19 cellular contexts compared by ENCODE assay signal in the genomic region with DNA sequence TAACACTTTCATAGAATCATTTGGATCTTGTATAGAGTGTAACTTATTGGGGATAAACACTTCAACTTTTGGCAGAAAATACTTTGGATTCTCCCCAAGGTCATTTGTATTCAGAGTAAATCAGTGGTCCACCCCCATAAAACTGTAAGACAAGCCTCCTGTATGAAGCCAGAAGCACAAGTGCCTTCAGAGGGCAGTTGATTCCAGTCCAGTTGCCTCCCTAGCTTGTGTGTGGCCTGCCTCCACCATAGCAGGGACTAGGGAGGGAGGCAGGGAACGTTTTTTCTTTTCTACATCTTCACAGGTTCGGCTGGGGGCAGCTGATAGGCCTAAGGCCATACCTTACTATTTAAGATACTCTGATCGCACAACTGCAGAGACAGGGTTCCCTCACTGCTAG. TPM values are rescaled to one million over a fixed set of nuclear protein-coding genes. Genes with fewer than 3 reads are reported as not detected.
A peak's percentile ranks its signal among the peaks of the same experiment; 100 is the strongest.
DNase-seq lines count a peak whose midpoint lies in the region; ATAC-seq and TF ChIP-seq lines count a peak whose summit lies in the region.
"Had no signal": no experiment of that assay in that cellular context is flagged by ENCODE, and none has a peak within 500 bp of the region (broad histone marks: within the 10 kb centered on the region; RNA-seq: fewer than 3 reads in every experiment).

No MANE protein-coding gene starts in this region.

- no peak for ATAC-seq in activated T-cell treated with anti-CD3 and anti-CD28 coated beads, Interleukin-2, amount 50 U/mL, for 72 hours (replicated peaks in 1 of 2)

- CTCF ChIA-PET in GM10248 (lab: Yijun Ruan, JAX): interaction anchor here (1.7 kb wide), 1 partner anchor 192 kb away, joined by 5 read pairs; no protein-coding TSS in a partner anchor

- H3K27ac ChIP-seq in layer of hippocampus (ENCODE audit: low read depth, low read length): peak overlapping the region; percentile 24
- H3K27ac ChIP-seq: BLaER1 treated with 17β-estradiol and CSF1 and Interleukin-3, amounts not matched to agents 10 nM and 100 nM; RWPE1 had no signal

- DNase-seq in activated T-cell treated with anti-CD3 and anti-CD28 coated beads, Interleukin-2, amount 50 U/mL, for 24 hours: no peak
- no peak for DNase-seq in activated T-cell treated with anti-CD3 and anti-CD28 coated beads, Interleukin-2, amount 50 U/mL, for 72 hours
- DNase-seq in superior temporal gyrus (ENCODE audit: extremely low spot score) (peak; percentile 38), posterior vena cava (ENCODE audit: low spot score) (no peak), GM10248 (ENCODE audit: extremely low spot score) (no peak), NCI-H1930 (lab: John Stamatoyannopoulos, UW) (no peak)
- DNase-seq: DMS 273 treated with DMSO at 0.1 percent for 48 hours, HCEC 1CT, MV-4-11, NCI-H1417 treated with DMSO at 0.1 percent for 48 hours, NCI-H345, NCI-H69 had no signal

- intact Hi-C loops in posterior vena cava (cut with DNase I): no loop called here

- peaks cover 88% of the 10 kb centered on the region for H3K36me3 Mint-ChIP-seq in activated T-cell treated with anti-CD3 and anti-CD28 coated beads, Interleukin-2, amount 50 U/mL, for 24 hours (ENCODE audit: low read depth)
- peaks cover 7 to 8% of the 10 kb centered on the region in 2 donors for H3K36me3 Mint-ChIP-seq in activated T-cell treated with anti-CD3 and anti-CD28 coated beads, Interleukin-2, amount 50 U/mL, for 72 hours (ENCODE audit: insufficient read depth in 2 of 2)
- H3K36me3 Mint-ChIP-seq in brain: peaks cover 50% of the 10 kb centered on the region

- H3K4me1 Mint-ChIP-seq in activated T-cell treated with anti-CD3 and anti-CD28 coated beads, Interleukin-2, amount 50 U/mL, for 24 hours (ENCODE audit: low read depth): peaks cover 3% of the 10 kb centered on the region
- no peaks in the 10 kb centered on the region for H3K4me1 Mint-ChIP-seq in activated T-cell treated with anti-CD3 and anti-CD28 coated beads, Interleukin-2, amount 50 U/mL, for 72 hours (ENCODE audit: low read depth)
- H3K4me1 Mint-ChIP-seq in brain: peaks cover 11% of the 10 kb centered on the region

- no peaks in the 10 kb centered on the region for H3K27me3 ChIP-seq in layer of hippocampus (ENCODE audit: control insufficient read depth, insufficient read depth, low read length)
- H3K27me3 ChIP-seq: BLaER1 treated with 17β-estradiol and CSF1 and Interleukin-3, amounts not matched to agents 10 nM and 100 nM had no signal

- no peaks in the 10 kb centered on the region for H3K27me3 Mint-ChIP-seq in activated T-cell treated with anti-CD3 and anti-CD28 coated beads, Interleukin-2, amount 50 U/mL, for 24 hours
- H3K27me3 Mint-ChIP-seq in activated T-cell treated with anti-CD3 and anti-CD28 coated beads, Interleukin-2, amount 50 U/mL, for 72 hours (ENCODE audit: low read depth): no peaks in the 10 kb centered on the region
- H3K27me3 Mint-ChIP-seq in brain: no peaks in the 10 kb centered on the region

- no peak overlapping the region for H3K4me3 Mint-ChIP-seq in activated T-cell treated with anti-CD3 and anti-CD28 coated beads, Interleukin-2, amount 50 U/mL, for 24 hours
- H3K4me3 Mint-ChIP-seq in activated T-cell treated with anti-CD3 and anti-CD28 coated beads, Interleukin-2, amount 50 U/mL, for 72 hours: no peak overlapping the region
- no peak overlapping the region for H3K4me3 Mint-ChIP-seq in brain

- H3K9me3 Mint-ChIP-seq in activated T-cell treated with anti-CD3 and anti-CD28 coated beads, Interleukin-2, amount 50 U/mL, for 24 hours: no peaks in the 10 kb centered on the region
- H3K9me3 Mint-ChIP-seq in activated T-cell treated with anti-CD3 and anti-CD28 coated beads, Interleukin-2, amount 50 U/mL, for 72 hours: no peaks in the 10 kb centered on the region
- no peaks in the 10 kb centered on the region for H3K9me3 Mint-ChIP-seq in brain

- POLR2A ChIA-PET in GM10248 (lab: Yijun Ruan, JAX): no interaction called here

- no peak for TF ChIP-seq CTCF in brain (conservative IDR thresholded peaks at IDR 0.05)
- no peak for TF ChIP-seq CTCF in GM10248 (IDR thresholded peaks at IDR 0.05; ENCODE audit: control extremely low read depth, extremely low read depth, low read depth, missing control alignments)

- peak overlapping the region; percentile 65 for H3K27ac Mint-ChIP-seq in activated T-cell treated with anti-CD3 and anti-CD28 coated beads, Interleukin-2, amount 50 U/mL, for 24 hours
- no peak overlapping the region for H3K27ac Mint-ChIP-seq in activated T-cell treated with anti-CD3 and anti-CD28 coated beads, Interleukin-2, amount 50 U/mL, for 72 hours
- peak overlapping the region in 3 of 5 experiments; percentile 5 to 82 (median 81) for H3K27ac Mint-ChIP-seq in brain

RNA-seq across cellular contexts. Expression of gene GORASP1, which starts 11.6 kb away (rescaled TPM):
- total RNA-seq in activated T-cell treated with anti-CD3 and anti-CD28 coated beads, Interleukin-2, amount 50 U/mL, for 72 hours: 10 to 100 TPM; 20.0 to 24.5 TPM
- polyA plus RNA-seq in brain (ENCODE audit: insufficient read depth, low read depth, low replicate concordance): 34.3 TPM
- 10 to 100 TPM; 50.8 to 61.8 TPM for total RNA-seq in posterior vena cava

RNA-seq across cellular contexts. Expression of gene TTC21A, which starts 11.7 kb away (rescaled TPM):
- total RNA-seq in activated T-cell treated with anti-CD3 and anti-CD28 coated beads, Interleukin-2, amount 50 U/mL, for 72 hours: 1 to 10 TPM; 2.0 to 2.2 TPM
- 1.7 TPM for polyA plus RNA-seq in brain (ENCODE audit: insufficient read depth, low read depth, low replicate concordance)
- 1 to 10 TPM; 3.0 to 5.4 TPM for total RNA-seq in posterior vena cava

RNA-seq across cellular contexts. Expression of gene WDR48, which starts 44.0 kb away (rescaled TPM):
- 10 to 100 TPM; 53.3 to 61.0 TPM for total RNA-seq in activated T-cell treated with anti-CD3 and anti-CD28 coated beads, Interleukin-2, amount 50 U/mL, for 72 hours
- 24.9 TPM for polyA plus RNA-seq in brain (ENCODE audit: insufficient read depth, low read depth, low replicate concordance)
- 10 to 100 TPM; 26.6 to 28.6 TPM for total RNA-seq in posterior vena cava

RNA-seq across cellular contexts. Expression of gene SCN11A, which starts 44.0 kb away (rescaled TPM):
- total RNA-seq in activated T-cell treated with anti-CD3 and anti-CD28 coated beads, Interleukin-2, amount 50 U/mL, for 72 hours: under 1 TPM; 0.22 to 0.44 TPM
- not detected for polyA plus RNA-seq in brain (ENCODE audit: insufficient read depth, low read depth, low replicate concordance)
- under 1 TPM; 0.28 to 0.29 TPM for total RNA-seq in posterior vena cava
- total RNA-seq: A172, Daoy, LHCN-M2 had no signal

RNA-seq across cellular contexts. Expression of gene CSRNP1, which starts 57.6 kb away (rescaled TPM):
- total RNA-seq in activated T-cell treated with anti-CD3 and anti-CD28 coated beads, Interleukin-2, amount 50 U/mL, for 72 hours: 10 to 100 TPM; 68.7 to 81.3 TPM
- polyA plus RNA-seq in brain (ENCODE audit: insufficient read depth, low read depth, low replicate concordance): 9.0 TPM
- 10 to 100 TPM; 23.5 to 61.4 TPM for total RNA-seq in posterior vena cava
